8 cellular contexts compared by ENCODE assay signal in genomic region chr12:109789649-109790048, GRCh38. TPM values are rescaled to one million over a fixed set of nuclear protein-coding genes. Genes with fewer than 3 reads are reported as not detected.
"Had no signal": no experiment of that assay in that cellular context is flagged by ENCODE, and none has a peak within 500 bp of the region (broad histone marks: within the 10 kb centered on the region; RNA-seq: fewer than 3 reads in every experiment).

No MANE protein-coding gene starts in this region.

- H2AFZ ChIP-seq: GM23248 had no signal

- H3K4me3 ChIP-seq: GM23248, HAP-1 had no signal

- H3K4me1 Mint-ChIP-seq: IgD-negative memory B cell had no signal

- H3K9me3 ChIP-seq: HAP-1 had no signal

- H3K27ac Mint-ChIP-seq: IgD-negative memory B cell had no signal

- H3K27ac ChIP-seq: GM23248 had no signal

- DNase-seq: GM23248, GOT3, KG1 had no signal

- H3K4me1 ChIP-seq: HAP-1 had no signal

- FAIRE-seq: H54, HepG2 had no signal

- H3K9me3 Mint-ChIP-seq: IgD-negative memory B cell had no signal

- H3K36me3 ChIP-seq: HAP-1 had no signal

- H3K4me3 Mint-ChIP-seq: IgD-negative memory B cell had no signal

- H3K36me3 Mint-ChIP-seq: IgD-negative memory B cell had no signal

- H3K9ac ChIP-seq: GM23248 had no signal

RNA-seq across cellular contexts. Expression of gene TRPV4, which starts 43.5 kb away (rescaled TPM):
- total RNA-seq: HT-29 had no signal
- polyA plus RNA-seq: IgD-negative memory B cell had no signal
